14 cellular contexts compared by ENCODE assay signal in the genomic region with DNA sequence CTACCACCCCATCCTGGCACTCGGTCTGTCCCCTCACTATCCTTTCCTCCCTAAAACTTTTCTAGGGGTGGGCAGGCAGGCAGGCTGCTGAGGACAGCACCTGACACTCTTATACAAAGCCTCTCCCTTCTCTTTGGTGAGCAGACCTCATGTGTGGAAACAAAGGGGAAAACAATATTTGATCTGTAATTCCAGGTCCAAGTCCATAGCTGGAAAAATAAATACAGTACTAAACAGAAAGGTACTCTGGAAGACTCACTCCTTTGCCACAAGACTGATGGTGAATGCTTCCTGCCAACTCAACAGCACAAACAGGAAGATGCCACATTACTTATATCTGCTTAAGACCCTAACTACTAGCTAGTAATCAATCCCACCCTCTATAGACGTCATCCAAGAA. TPM values are rescaled to one million over a fixed set of nuclear protein-coding genes. Genes with fewer than 3 reads are reported as not detected.
DNase-seq lines count a peak whose midpoint lies in the region; ATAC-seq and TF ChIP-seq lines count a peak whose summit lies in the region.
"Had no signal": no experiment of that assay in that cellular context is flagged by ENCODE, and none has a peak within 500 bp of the region (broad histone marks: within the 10 kb centered on the region; RNA-seq: fewer than 3 reads in every experiment).

No MANE protein-coding gene starts in this region.

- H4K91ac ChIP-seq in neuronal stem cell (ENCODE audit: low read depth, low read length, poor library complexity) = no peak overlapping the region

- H3K27ac Mint-ChIP-seq in activated CD8-positive, alpha-beta memory T cell treated with anti-CD3 and anti-CD28 coated beads, Interleukin-2, amount 10 ng/mL, durations not matched to agents 7 days and 5 days = peak overlapping the region; percentile 37
- H3K27ac Mint-ChIP-seq in effector memory CD8-positive, alpha-beta T cell = peak overlapping the region; percentile 36 to 54
- H3K27ac Mint-ChIP-seq in nephron = peak overlapping the region in 2 of 3 experiments; percentile 19 to 81

- no peak for ATAC-seq in activated CD8-positive, alpha-beta memory T cell treated with anti-CD3 and anti-CD28 coated beads, Interleukin-2, amount 10 ng/mL, durations not matched to agents 7 days and 5 days
- no peak for ATAC-seq in effector memory CD8-positive, alpha-beta T cell (replicated peaks)
- ATAC-seq in GM18505 (IDR thresholded peaks at IDR 0.05; ENCODE audit: unreplicated experiment) = no peak
- ATAC-seq: K562 had no signal

- H3K4me3 ChIP-seq in Karpas-422 (ENCODE audit: low read length) = no peak overlapping the region
- no peak overlapping the region for H3K4me3 ChIP-seq in neuronal stem cell (ENCODE audit: low read length in 2 of 2)
- H3K4me3 ChIP-seq: K562 had no signal

- peaks cover 50% of the 10 kb centered on the region; the same call in 1 of the 2 replicates for H3K36me3 ChIP-seq in Karpas-422 (ENCODE audit: insufficient read depth, low read length)
- H3K36me3 ChIP-seq in neuronal stem cell (replicated peaks in 1 of 2; ENCODE audit: control insufficient read depth in 2 of 2, insufficient read depth in 2 of 2, low read length in 2 of 2) = peaks cover 26 to 99% of the 10 kb centered on the region in 2 donors

- H3K9me3 Mint-ChIP-seq in activated CD8-positive, alpha-beta memory T cell treated with anti-CD3 and anti-CD28 coated beads, Interleukin-2, amount 10 ng/mL, durations not matched to agents 7 days and 5 days (ENCODE audit: low read depth) = no peaks in the 10 kb centered on the region
- no peaks in the 10 kb centered on the region for H3K9me3 Mint-ChIP-seq in effector memory CD8-positive, alpha-beta T cell
- H3K9me3 Mint-ChIP-seq in nephron = no peaks in the 10 kb centered on the region
- H3K9me3 Mint-ChIP-seq: CD8-positive, alpha-beta memory T cell had no signal

- in situ Hi-C loops in GM13976 (cut with MboI; ENCODE audit: low sequenced_read_pairs, unreplicated experiment) = no loop called here

- no peaks in the 10 kb centered on the region for H3K27me3 Mint-ChIP-seq in activated CD8-positive, alpha-beta memory T cell treated with anti-CD3 and anti-CD28 coated beads, Interleukin-2, amount 10 ng/mL, durations not matched to agents 7 days and 5 days
- H3K27me3 Mint-ChIP-seq in effector memory CD8-positive, alpha-beta T cell = no peaks in the 10 kb centered on the region
- no peaks in the 10 kb centered on the region for H3K27me3 Mint-ChIP-seq in nephron (ENCODE audit: low read depth)
- H3K27me3 Mint-ChIP-seq: CD8-positive, alpha-beta memory T cell had no signal

- H3K27me3 ChIP-seq in Karpas-422 (ENCODE audit: low read length) (no peaks in the 10 kb centered on the region), neuronal stem cell (ENCODE audit: control insufficient read depth in 3 of 3, insufficient read depth in 3 of 3, low read depth in 1 of 3, low read length in 3 of 3) (no peaks in the 10 kb centered on the region)

- peaks cover 34% of the 10 kb centered on the region for H3K79me2 ChIP-seq in Karpas-422 (ENCODE audit: low read length)

- no peak overlapping the region for H2BK5ac ChIP-seq in neuronal stem cell (ENCODE audit: low read length)

- no peaks in the 10 kb centered on the region for H3K9me2 ChIP-seq in Karpas-422 (replicated peaks; ENCODE audit: insufficient read depth, low read length)

- DNase-seq in activated CD8-positive, alpha-beta memory T cell treated with anti-CD3 and anti-CD28 coated beads, Interleukin-2, amount 10 ng/mL, durations not matched to agents 7 days and 5 days = no peak
- DNase-seq in activated CD8-positive, alpha-beta memory T cell treated with anti-CD3 and anti-CD28 coated beads, Interleukin-2, amount 50 U/mL, for 4 hours = no peak
- no peak for DNase-seq in Karpas-422
- DNase-seq in effector memory CD8-positive, alpha-beta T cell = no peak
- no peak for DNase-seq in neuronal stem cell (ENCODE audit: low spot score)
- DNase-seq in GM13976 (ENCODE audit: low spot score) = no peak
- DNase-seq: CD8-positive, alpha-beta memory T cell; DND-41; NCI-H1417 treated with DMSO at 0.1 percent for 48 hours; NK-92 treated with Interleukin-12 subunit alpha and Interleukin-12 subunit beta, amount 100 ng/mL, for 24 hours; OCI-M1 had no signal

- H3K9me3 ChIP-seq in Karpas-422 (ENCODE audit: low read length) = no peaks in the 10 kb centered on the region
- no peaks in the 10 kb centered on the region for H3K9me3 ChIP-seq in neuronal stem cell (replicated peaks in 1 of 2; ENCODE audit: control insufficient read depth in 2 of 2, insufficient read depth in 1 of 2, low read depth in 1 of 2, low read length in 2 of 2)

- no peak overlapping the region for H2BK15ac ChIP-seq in neuronal stem cell (ENCODE audit: low read length)

- H3K79me1 ChIP-seq in neuronal stem cell (ENCODE audit: low read depth, low read length) = no peaks in the 10 kb centered on the region

- H3K27ac ChIP-seq in Karpas-422 (ENCODE audit: low read length) (peak overlapping the region; percentile 59), neuronal stem cell (replicated peaks; ENCODE audit: low read length) (no peak overlapping the region)

- H3K9ac ChIP-seq in Karpas-422 (ENCODE audit: low read length) = no peak overlapping the region; the same call in 1 of the 2 replicates
- H3K9ac ChIP-seq in neuronal stem cell (ENCODE audit: low read depth, low read length, poor library complexity) = no peak overlapping the region

- H3K4me1 Mint-ChIP-seq in activated CD8-positive, alpha-beta memory T cell treated with anti-CD3 and anti-CD28 coated beads, Interleukin-2, amount 10 ng/mL, durations not matched to agents 7 days and 5 days = peaks cover 3% of the 10 kb centered on the region
- H3K4me1 Mint-ChIP-seq in effector memory CD8-positive, alpha-beta T cell (ENCODE audit: low read depth in 2 of 2) = no peaks in the 10 kb centered on the region
- H3K4me1 Mint-ChIP-seq in nephron = no peaks in the 10 kb centered on the region

- H2AK5ac ChIP-seq in neuronal stem cell (ENCODE audit: low read depth, low read length) = no peak overlapping the region

- no CpG with 5 or more reads among the region's 2 CpGs for WGBS in neuronal stem cell (ENCODE audit: extremely low coverage in 2 of 2, insufficient read length in 2 of 2, insufficient replicate concordance in 1 of 2), 2 donors

- H2BK12ac ChIP-seq in neuronal stem cell (ENCODE audit: low read length) = no peak overlapping the region

- H4K8ac ChIP-seq in neuronal stem cell (ENCODE audit: low read depth, low read length) = no peak overlapping the region

- H2AFZ ChIP-seq in Karpas-422 (ENCODE audit: low read length) (no peak overlapping the region), neuronal stem cell (ENCODE audit: low read length) (no peak overlapping the region)

- H3K4ac ChIP-seq in neuronal stem cell (ENCODE audit: low read length) = no peak overlapping the region

- H3K14ac ChIP-seq in neuronal stem cell (ENCODE audit: low read length) = no peak overlapping the region

- H2BK120ac ChIP-seq in neuronal stem cell (ENCODE audit: low read depth, low read length) = no peak overlapping the region

- TF ChIP-seq POLR2A in GM18505 (IDR thresholded peaks at IDR 0.05; ENCODE audit: borderline replicate concordance, extremely low read depth, insufficient read depth, insufficient read length) = no peak

- H4K20me1 ChIP-seq in Karpas-422 (ENCODE audit: insufficient read depth, low read depth, low read length) = no peaks in the 10 kb centered on the region

- H3K36me3 Mint-ChIP-seq in activated CD8-positive, alpha-beta memory T cell treated with anti-CD3 and anti-CD28 coated beads, Interleukin-2, amount 10 ng/mL, durations not matched to agents 7 days and 5 days = peaks cover 33% of the 10 kb centered on the region
- peaks cover 84% of the 10 kb centered on the region for H3K36me3 Mint-ChIP-seq in effector memory CD8-positive, alpha-beta T cell (ENCODE audit: insufficient read depth)
- peaks cover 82% of the 10 kb centered on the region for H3K36me3 Mint-ChIP-seq in nephron (ENCODE audit: low read depth)

- H3K18ac ChIP-seq in neuronal stem cell (ENCODE audit: low read length) = no peak overlapping the region

- CTCF ChIA-PET in activated CD8-positive, alpha-beta memory T cell treated with anti-CD3 and anti-CD28 coated beads, Interleukin-2, amount 10 ng/mL, durations not matched to agents 7 days and 5 days (lab: Charles Lee) = interaction anchor here (0.7 kb wide), 1 partner anchor 129 kb away, joined by 3 read pairs; no protein-coding TSS in a partner anchor

- H3K23ac ChIP-seq in neuronal stem cell (ENCODE audit: low read depth, low read length, poor library complexity) = no peak overlapping the region

- H3K4me1 ChIP-seq in Karpas-422 (ENCODE audit: low read length) = peaks cover 22% of the 10 kb centered on the region
- H3K4me1 ChIP-seq in neuronal stem cell (ENCODE audit: control insufficient read depth in 2 of 2, insufficient read depth in 1 of 2, low read depth in 1 of 2, low read length in 2 of 2) = no peaks in the 10 kb centered on the region

- peak overlapping the region; percentile 11 for H3K4me2 ChIP-seq in Karpas-422 (ENCODE audit: low read depth, low read length, poor library complexity, severe bottlenecking)
- no peak overlapping the region for H3K4me2 ChIP-seq in neuronal stem cell (ENCODE audit: insufficient read depth, low read length, poor library complexity, severe bottlenecking)

- TF ChIP-seq CTCF in nephron (IDR thresholded peaks at IDR 0.05; ENCODE audit: unreplicated experiment in 3 of 3) = no peak
- TF ChIP-seq CTCF in GM13976 (IDR thresholded peaks at IDR 0.05; ENCODE audit: borderline replicate concordance, control extremely low read depth, extremely low read depth, insufficient read depth, missing control alignments) = no peak

- H3K4me3 Mint-ChIP-seq in activated CD8-positive, alpha-beta memory T cell treated with anti-CD3 and anti-CD28 coated beads, Interleukin-2, amount 10 ng/mL, durations not matched to agents 7 days and 5 days = no peak overlapping the region
- no peak overlapping the region for H3K4me3 Mint-ChIP-seq in effector memory CD8-positive, alpha-beta T cell
- H3K4me3 Mint-ChIP-seq in nephron = no peak overlapping the region
- H3K4me3 Mint-ChIP-seq: CD8-positive, alpha-beta memory T cell had no signal

RNA-seq across cellular contexts. Expression of a gene that starts 44.0 kb away (rescaled TPM):
- under 1 TPM; 0.21 to 0.32 TPM for total RNA-seq in activated CD8-positive, alpha-beta memory T cell treated with anti-CD3 and anti-CD28 coated beads, Interleukin-2, amount 10 ng/mL, durations not matched to agents 7 days and 5 days
- 0.04 and 1.5 TPM in 2 replicates for total RNA-seq in Karpas-422 (2014; rRNA removed; shearing (Covaris generic); ENCODE audit: low replicate concordance)
- 9.8 TPM for polyA plus RNA-seq in neuronal stem cell (2013, experiment 1 of 2)
- 10.1 TPM for polyA plus RNA-seq in neuronal stem cell (2013, experiment 2 of 2)
- polyA plus RNA-seq: CD8-positive, alpha-beta memory T cell had no signal
